8 cellular contexts compared by ENCODE assay signal in genomic region chr20:62303327-62304226, GRCh38. TPM values are rescaled to one million over a fixed set of nuclear protein-coding genes. Genes with fewer than 3 reads are reported as not detected.
DNase-seq lines count a peak whose midpoint lies in the region; ATAC-seq and TF ChIP-seq lines count a peak whose summit lies in the region.

No MANE protein-coding gene starts in this region.

- peak overlapping the region; percentile 65 for H3K27ac ChIP-seq in CD4-positive, CD25-positive, alpha-beta regulatory T cell (ENCODE audit: insufficient read depth, low read length, poor library complexity, severe bottlenecking)
- peak overlapping the region; percentile 96 to 97 (median 96) for H3K27ac ChIP-seq in Peyer's patch
- peak overlapping the region; percentile 67 for H3K27ac ChIP-seq in mesodermal cell (ENCODE audit: low read depth, low read length, severe bottlenecking)
- H3K27ac ChIP-seq in aorta (ENCODE audit: low read depth in 1 of 2, low read length in 2 of 2), result peak overlapping the region; percentile 13 to 47

- ATAC-seq in CD4-positive, CD25-positive, alpha-beta regulatory T cell (ENCODE audit: low read depth in 2 of 2), result no peak
- ATAC-seq in GM21529 (IDR thresholded peaks at IDR 0.05; ENCODE audit: unreplicated experiment), result peak; percentile 9
- no peak for ATAC-seq in aorta (ENCODE audit: low FRiP score)
- ATAC-seq in activated CD4-positive, CD25-positive, alpha-beta regulatory T cell treated with anti-CD3 and anti-CD28 coated beads, Interleukin-2, amount 50 U/mL, for 24 hours, result no peak

- H3K4me3 Mint-ChIP-seq in CD4-positive, CD25-positive, alpha-beta regulatory T cell, result peak overlapping the region; percentile 86 to 92 (median 90)

- WGBS in mesodermal cell (ENCODE audit: insufficient coverage in 2 of 2), 2 experiments, result 3% methylated on average over 58 to 64 of the region's 67 CpGs
- 1 to 2% methylated on average over 58 to 67 of the region's 67 CpGs for WGBS in aorta, 2 donors

- DNase-seq in CD4-positive, CD25-positive, alpha-beta regulatory T cell, result peak in 1 of 3 donors; percentile 34
- peak in 1 of 3 donors; percentile 60 for DNase-seq in Peyer's patch
- DNase-seq in dermis blood vessel endothelial cell, result peak; percentile 50
- peak in 1 of 2 donors; percentile 83 for DNase-seq in aorta
- no peak for DNase-seq in medulla oblongata (ENCODE audit: extremely low spot score)

- no peaks in the 10 kb centered on the region for H3K9me3 Mint-ChIP-seq in CD4-positive, CD25-positive, alpha-beta regulatory T cell

- H3K36me3 Mint-ChIP-seq in CD4-positive, CD25-positive, alpha-beta regulatory T cell, result peaks cover 7% of the 10 kb centered on the region

- H3K27me3 Mint-ChIP-seq in CD4-positive, CD25-positive, alpha-beta regulatory T cell, result no peaks in the 10 kb centered on the region

- H3K9me3 ChIP-seq in CD4-positive, CD25-positive, alpha-beta regulatory T cell (ENCODE audit: control insufficient read depth in 2 of 2, low read length in 2 of 2), result no peaks in the 10 kb centered on the region
- H3K9me3 ChIP-seq in Peyer's patch (no peaks in the 10 kb centered on the region), mesodermal cell (ENCODE audit: control insufficient read depth, low read length) (no peaks in the 10 kb centered on the region), aorta (ENCODE audit: control insufficient read depth, low read length) (no peaks in the 10 kb centered on the region)

- peak overlapping the region; percentile 70 for H3K4me3 ChIP-seq in CD4-positive, CD25-positive, alpha-beta regulatory T cell (ENCODE audit: low read depth, low read length)
- H3K4me3 ChIP-seq in Peyer's patch (peak overlapping the region; percentile 78 to 99 (median 94)), mesodermal cell (ENCODE audit: extremely low read depth, insufficient read depth, low read length, poor library complexity, severe bottlenecking) (peak overlapping the region; percentile 77), aorta (ENCODE audit: low read length in 2 of 2) (peak overlapping the region; percentile 86 to 87)

- H3K27ac Mint-ChIP-seq in CD4-positive, CD25-positive, alpha-beta regulatory T cell, result peak overlapping the region; percentile 74 to 88 (median 81)

- no peaks in the 10 kb centered on the region for H3K27me3 ChIP-seq in CD4-positive, CD25-positive, alpha-beta regulatory T cell (ENCODE audit: control insufficient read depth, insufficient read depth, low read length)
- no peaks in the 10 kb centered on the region for H3K27me3 ChIP-seq in Peyer's patch
- H3K27me3 ChIP-seq in aorta (ENCODE audit: control insufficient read depth in 1 of 2, insufficient read depth in 2 of 2, low read length in 1 of 2), result no peaks in the 10 kb centered on the region

- peaks cover 38% of the 10 kb centered on the region for H3K36me3 ChIP-seq in CD4-positive, CD25-positive, alpha-beta regulatory T cell (ENCODE audit: control insufficient read depth, insufficient read depth, low read length)
- H3K36me3 ChIP-seq in Peyer's patch (peaks cover 0 to 47% (median 0%) of the 10 kb centered on the region in 3 donors), mesodermal cell (ENCODE audit: control insufficient read depth, insufficient read depth, low read length) (peaks cover 52% of the 10 kb centered on the region), aorta (ENCODE audit: control insufficient read depth in 1 of 2, insufficient read depth in 2 of 2, low read length in 1 of 2) (peaks cover 0 to 7% of the 10 kb centered on the region in 2 donors)

- H3K4me1 ChIP-seq in CD4-positive, CD25-positive, alpha-beta regulatory T cell (ENCODE audit: control insufficient read depth, insufficient read depth, low read length, poor library complexity, severe bottlenecking), result peaks cover 31% of the 10 kb centered on the region
- H3K4me1 ChIP-seq in Peyer's patch, result peaks cover 7 to 25% (median 18%) of the 10 kb centered on the region in 4 donors
- peaks cover 20% of the 10 kb centered on the region for H3K4me1 ChIP-seq in mesodermal cell (ENCODE audit: control insufficient read depth, insufficient read depth, low read length, poor library complexity, severe bottlenecking)
- no peaks in the 10 kb centered on the region for H3K4me1 ChIP-seq in aorta (ENCODE audit: control insufficient read depth in 1 of 2, insufficient read depth in 2 of 2, low read length in 2 of 2)

- H3K4me1 Mint-ChIP-seq in CD4-positive, CD25-positive, alpha-beta regulatory T cell, result peaks cover 5 to 31% (median 15%) of the 10 kb centered on the region in 4 donors

- TF ChIP-seq POLR2A in Peyer's patch (IDR thresholded peaks at IDR 0.05), result no peak

- intact Hi-C loops in aorta (cut with DNase I), result loop anchor here in 1 of 2 donors (2.0 to 10.0 kb wide), 3 partner anchors 49 to 491 kb away; partner anchors contain the start of gene MRGBP

- TF ChIP-seq CTCF in Peyer's patch (IDR thresholded peaks at IDR 0.05), result no peak

RNA-seq across cellular contexts. Expression of gene ADRM1, which starts 0.8 kb away (rescaled TPM):
- 67.9 TPM for total RNA-seq in CD4-positive, CD25-positive, alpha-beta regulatory T cell
- polyA plus RNA-seq in CD4-positive, CD25-positive, alpha-beta regulatory T cell, result 100 to 1,000 TPM in 3 of 4 donors, 10 to 100 TPM in 1; 89.4 to 117 (median 103) TPM
- total RNA-seq in Peyer's patch, result 100 to 1,000 TPM in 2 of 4 donors, 10 to 100 TPM in 2; 90.8 to 136 (median 99.7) TPM
- 130 and 158 TPM in 2 replicates for total RNA-seq in dermis blood vessel endothelial cell
- 113 TPM for polyA plus RNA-seq in mesodermal cell (2013, experiment 1 of 2)
- 91.3 TPM for polyA plus RNA-seq in mesodermal cell (2013, experiment 2 of 2)
- 10 to 100 TPM; 56.1 to 61.8 TPM for total RNA-seq in aorta
- 10 to 100 TPM; 41.4 to 80.9 TPM for polyA plus RNA-seq in aorta

Comparison
In these comparisons a context has a peak if more than half of its experiments do, and no peak if none do; other contexts are left out.
1. H3K27ac ChIP-seq: peak in every context shown above with its lines; median percentile 96 in Peyer's patch; 67 in mesodermal cell; 65 in CD4-positive, CD25-positive, alpha-beta regulatory T cell; 30 in aorta.